ENCODE assay signal across 27 cellular contexts in genomic region chr16:7997966-7998365, GRCh38.
DNase-seq lines count a peak whose midpoint lies in the region; ATAC-seq, FAIRE-seq and TF ChIP-seq lines count a peak whose summit lies in the region.
"Had no signal": no experiment of that assay in that cellular context is flagged by ENCODE, and none has a peak within 500 bp of the region (broad histone marks: within the 10 kb centered on the region; RNA-seq: fewer than 3 reads in every experiment).

No MANE protein-coding gene starts in this region.

- intact Hi-C loops in K562 (cut with micrococcal nuclease) = no loop called here

- TF ChIP-seq CTCF in NB4 (IDR thresholded peaks at IDR 0.05; ENCODE audit: low read depth, low read length) = no peak
- TF ChIP-seq CTCF in K562 (IDR thresholded peaks at IDR 0.05 in 2 of 3, conservative IDR thresholded peaks at IDR 0.05 in 1 of 3; ENCODE audit: insufficient read depth in 2 of 3, low read depth in 1 of 3, low read length in 3 of 3) = no peak

- H4K20me1 ChIP-seq in K562 (replicated peaks; ENCODE audit: control insufficient read depth, insufficient read depth, low read length) = no peaks in the 10 kb centered on the region; the same call in 1 of the 2 replicates
- H4K20me1 ChIP-seq: BLaER1 treated with 17β-estradiol and CSF1 and Interleukin-3, amounts not matched to agents 10 nM and 100 nM had no signal

- CTCF ChIA-PET in K562 (lab: Yijun Ruan, JAX; ENCODE audit: low intra/inter-chr PET ratio) = no interaction called here

- H3K36me3 ChIP-seq in K562 (ENCODE audit: control insufficient read depth, insufficient read depth, low read length) = peaks cover 80% of the 10 kb centered on the region
- H3K36me3 ChIP-seq: BLaER1 treated with 17β-estradiol and CSF1 and Interleukin-3, amounts not matched to agents 10 nM and 100 nM had no signal

- H3K27me3 ChIP-seq in K562 (ENCODE audit: control insufficient read depth in 2 of 2, insufficient read depth in 2 of 2, low read length in 2 of 2) = no peaks in the 10 kb centered on the region
- H3K27me3 ChIP-seq: BLaER1 treated with 17β-estradiol and CSF1 and Interleukin-3, amounts not matched to agents 10 nM and 100 nM had no signal

- POLR2A ChIA-PET in K562 (lab: Yijun Ruan, JAX) = no interaction called here

- H3K27ac ChIP-seq in K562 (ENCODE audit: extremely low read depth, low read depth, low read length) = no peak overlapping the region
- H3K27ac ChIP-seq: 22Rv1; A549; BLaER1 treated with 17β-estradiol and CSF1 and Interleukin-3, amounts not matched to agents 10 nM and 100 nM; C4-2B had no signal

- no peak overlapping the region for H3K4me3 ChIP-seq in NB4 (ENCODE audit: low read depth, low read length)
- no peak overlapping the region for H3K4me3 ChIP-seq in K562
- H3K4me3 ChIP-seq: A549; BLaER1 treated with 17β-estradiol and CSF1 and Interleukin-3, amounts not matched to agents 10 nM and 100 nM had no signal

- TF ChIP-seq EP300 in K562 (IDR thresholded peaks at IDR 0.05; ENCODE audit: low read length) = no peak

- no TSS peak for BruUV-seq in K562 (replicated peaks; lab: Mats Ljungman, UMichigan)

- H3K79me2 ChIP-seq in K562 (ENCODE audit: control insufficient read depth, insufficient read depth, low read length) = peaks cover 79% of the 10 kb centered on the region

- no peak for TF ChIP-seq RAD21 in K562 (CRISPR knock-in tag; conservative IDR thresholded peaks at IDR 0.05 in 1 of 2, IDR thresholded peaks at IDR 0.05 in 1 of 2)

- peaks cover 0 to 3% of the 10 kb centered on the region in 2 experiments; a peak in 2 of 5 replicates for H3K4me1 ChIP-seq in K562 (replicated peaks in 1 of 2; ENCODE audit: control insufficient read depth in 2 of 2, insufficient read depth in 2 of 2, low read length in 2 of 2)
- H3K4me1 ChIP-seq: A549, Caco-2 had no signal

- no peak for FAIRE-seq in K562 (lab: Jason Lieb, UNC)
- FAIRE-seq: A549, D721Med, G401.6, GM12891, GM19239 had no signal

- no peak overlapping the region for H2AFZ ChIP-seq in K562 (ENCODE audit: low read depth, low read length)

- no peak overlapping the region for H3K9ac ChIP-seq in K562 (ENCODE audit: insufficient read depth in 1 of 2, low read depth in 2 of 2, low read length in 2 of 2)
- H3K9ac ChIP-seq: BLaER1 treated with 17β-estradiol and CSF1 and Interleukin-3, amounts not matched to agents 10 nM and 100 nM had no signal

- no peaks in the 10 kb centered on the region for H3K9me3 ChIP-seq in K562 (replicated peaks; ENCODE audit: control insufficient read depth, insufficient read depth, low read depth, low read length)
- H3K9me3 ChIP-seq: A549, Caco-2 had no signal

- H3K4me2 ChIP-seq in K562 (ENCODE audit: insufficient read depth, low read length) = no peak overlapping the region
- H3K4me2 ChIP-seq: A549 had no signal

- in situ Hi-C loops in K562 (cut with MboI) = no loop called here

- no peak for ATAC-seq in K562
- ATAC-seq: A549; CD8-positive, alpha-beta T cell had no signal

- TF ChIP-seq POLR2A in NB4 (IDR thresholded peaks at IDR 0.05; ENCODE audit: extremely low read depth, insufficient read length) (no peak), K562 (conservative IDR thresholded peaks at IDR 0.05) (no peak)

- DNase-seq in Daoy (ENCODE audit: low read depth) (peak; percentile 35), HT1080 (ENCODE audit: low read depth) (peak; percentile 68), NB4 (ENCODE audit: low read depth) (peak; percentile 2), K562 (ENCODE audit: extremely low read depth in 1 of 4, low spot score in 3 of 4) (peak in 1 of 4 experiments; percentile 13), NCI-H2196 (lab: John Stamatoyannopoulos, UW; ENCODE audit: unreplicated experiment) (no peak), OCI-M1 (lab: John Stamatoyannopoulos, UW) (no peak), mesenteric fat pad (ENCODE audit: low spot score) (no peak), DMS 273 (lab: John Stamatoyannopoulos, UW; ENCODE audit: unreplicated experiment) (no peak)
- DNase-seq: AML-193; Caco-2; Calu3; CD4-positive, alpha-beta T cell; CD8-positive, alpha-beta T cell; DMS 273 treated with DMSO at 0.1 percent for 48 hours; DMS153; DMS53; DMS79; DND-41; GF-D8 had no signal

- H3K9me1 ChIP-seq in K562 (ENCODE audit: control insufficient read depth, insufficient read depth, low read length) = no peaks in the 10 kb centered on the region

- 81% methylated on average over 3 of the region's 4 CpGs for WGBS in K562 (ENCODE audit: insufficient coverage, low coverage, missing lambda C conversion rate)

TF ChIP-seq in K562, 482 proteins besides CTCF, POLR2A, EP300 and RAD21:
- TF ChIP-seq CEBPB (tag; IDR thresholded peaks at IDR 0.05) = peak; percentile 73
- TF ChIP-seq JUND (IDR thresholded peaks at IDR 0.05; ENCODE audit: borderline replicate concordance, low read depth, low read length) = peak; percentile 70; the same call in 1 of the 2 replicates
- TF ChIP-seq JUND (tag; IDR thresholded peaks at IDR 0.05; ENCODE audit: borderline replicate concordance, low read depth, low read length) = no peak
- TF ChIP-seq ZBTB49 (CRISPR knock-in tag; IDR thresholded peaks at IDR 0.05; ENCODE audit: borderline replicate concordance) = no peak
- no peak for TF ChIP-seq CEBPG (CRISPR knock-in tag; IDR thresholded peaks at IDR 0.05)
- peak in 1 of 2 experiments; percentile 73; a peak in 2 of 4 replicates for TF ChIP-seq CEBPG (tag; conservative IDR thresholded peaks at IDR 0.05 in 1 of 2, IDR thresholded peaks at IDR 0.05 in 1 of 2)
- peak; percentile 66 for TF ChIP-seq FOSL1 (tag; conservative IDR thresholded peaks at IDR 0.05)
- no peak for TF ChIP-seq SAP30 (IDR thresholded peaks at IDR 0.05; ENCODE audit: borderline replicate concordance, insufficient read depth, low read depth, low read length, poor library complexity, severe bottlenecking)
- TF ChIP-seq KAT8 (IDR thresholded peaks at IDR 0.05; ENCODE audit: low read depth) = no peak
- TF ChIP-seq PCBP1 (IDR thresholded peaks at IDR 0.05; ENCODE audit: low read depth, low read length, poor library complexity, severe bottlenecking) = no peak
- TF ChIP-seq NELFE (IDR thresholded peaks at IDR 0.05; ENCODE audit: insufficient read depth, insufficient read length) = no peak
- TF ChIP-seq DPF2 (IDR thresholded peaks at IDR 0.05) = 0 out of 2 replicates have a peak, but pooled peaks have one; percentile 20
- TF ChIP-seq ERF (CRISPR knock-in tag; IDR thresholded peaks at IDR 0.05) = no peak
- TF ChIP-seq HNRNPK (IDR thresholded peaks at IDR 0.05; ENCODE audit: low read depth, low read length, poor library complexity, severe bottlenecking) = no peak
- no peak for TF ChIP-seq ZNF274 (IDR thresholded peaks at IDR 0.05; ENCODE audit: borderline replicate concordance, low read depth, low read length)
- no peak for TF ChIP-seq TCF7L2 (IDR thresholded peaks at IDR 0.05; ENCODE audit: low read depth, low read length)
- TF ChIP-seq ATF3 (IDR thresholded peaks at IDR 0.05) = peak; percentile 76
- no peak for TF ChIP-seq ATF3 (CRISPR knock-in tag; conservative IDR thresholded peaks at IDR 0.05)
- 0 out of 2 replicates have a peak, but pooled peaks have one; percentile 27 for TF ChIP-seq ZNF384 (IDR thresholded peaks at IDR 0.05; ENCODE audit: low read depth, low read length)
TF ChIP-seq in K562: peak in this region for 7.

Comparison
In these comparisons a context has a peak if more than half of its experiments do, and no peak if none do; other contexts are left out.
1. DNase-seq: peak in Daoy (single experiment), HT1080 (single experiment) and NB4 (single experiment); none in NCI-H2196 (single experiment), OCI-M1 (single experiment), mesenteric fat pad (single experiment) and DMS 273 (single experiment).